Comparison of ENCODE assay signal across 8 cellular contexts in the genomic region with DNA sequence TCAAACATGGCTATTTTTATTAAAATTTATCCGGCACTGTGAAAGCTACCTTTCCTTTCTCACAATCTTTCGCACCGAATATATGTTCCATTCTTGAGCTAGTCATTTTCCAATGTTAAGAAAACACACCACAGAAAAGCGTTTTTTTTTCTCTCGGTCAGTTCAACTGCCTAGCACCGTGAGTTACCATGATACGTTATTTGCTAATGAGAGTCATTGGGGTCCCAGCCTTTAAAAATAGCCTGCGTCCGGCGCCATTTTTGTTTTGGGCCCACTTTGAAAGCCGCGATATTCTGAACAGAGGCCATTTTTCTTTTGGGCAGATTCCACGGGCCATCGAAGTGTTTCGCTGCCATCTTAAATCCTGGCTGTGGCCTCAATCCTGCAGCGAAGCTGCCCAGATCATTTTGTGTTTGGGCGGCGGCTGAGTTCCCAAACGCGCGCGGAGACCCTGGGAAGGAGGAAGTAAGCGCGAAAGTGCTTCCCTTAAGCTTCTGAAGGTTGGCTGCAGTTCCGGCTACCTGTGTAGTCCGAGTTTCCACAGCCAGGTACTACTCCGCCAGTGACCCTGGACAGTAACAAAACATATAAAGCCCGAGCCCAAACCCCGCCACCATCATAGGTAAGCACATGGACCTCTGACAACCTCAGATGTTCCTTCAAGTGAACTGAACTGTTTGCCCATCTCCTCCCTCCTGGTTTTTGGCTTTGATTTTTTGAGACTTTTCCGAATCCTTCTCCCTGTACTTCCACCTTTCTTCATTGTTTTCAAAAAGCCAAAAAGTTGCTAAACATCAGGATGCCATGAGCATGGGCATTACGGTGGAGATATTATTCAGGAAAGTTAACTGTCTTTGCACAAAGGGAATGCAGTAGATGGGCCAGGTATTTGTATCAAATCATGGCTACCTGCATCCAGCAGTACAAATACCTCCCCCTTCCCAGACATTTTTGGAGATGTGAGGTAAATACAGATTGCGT.
DNase-seq lines count a peak whose midpoint lies in the region; ATAC-seq and TF ChIP-seq lines count a peak whose summit lies in the region.

A gene (plus strand): TSS at position 474 of the 981 bp plus-strand sequence. CDS start 22,900 bp downstream, outside the sequence.

- H3K27ac ChIP-seq in OCI-LY3 (ENCODE audit: low read length) = peak within 1 kb of the TSS; percentile 87

- peak; percentile 53 for ATAC-seq in GM21528 (IDR thresholded peaks at IDR 0.05; ENCODE audit: low FRiP score, unreplicated experiment)

- H3K4me2 ChIP-seq in OCI-LY3 (ENCODE audit: low read length) = peak within 1 kb of the TSS; percentile 95

- H3K4me1 ChIP-seq in OCI-LY3 (ENCODE audit: low read length) = peaks cover 36% of the 10 kb centered on the region

- peak within 1 kb of the TSS; percentile 96 for H2AFZ ChIP-seq in OCI-LY3 (ENCODE audit: low read depth, low read length)

- H3K4me3 ChIP-seq in OCI-LY3 (ENCODE audit: low read length) = peak within 1 kb of the TSS; percentile 86

- no peak for TF ChIP-seq CTCF in OCI-LY3 (IDR thresholded peaks at IDR 0.05; ENCODE audit: low read depth, low read length)

- peak within 1 kb of the TSS; percentile 84 for H3K9ac ChIP-seq in OCI-LY3 (ENCODE audit: low read length)

- peaks cover 15% of the 10 kb centered on the region for H4K20me1 ChIP-seq in OCI-LY3 (ENCODE audit: insufficient read depth, low read length)

- DNase-seq in DMS 273 treated with DMSO at 0.1 percent for 48 hours (lab: John Stamatoyannopoulos, UW) (peak; percentile 95), HuH-7.5 (ENCODE audit: low spot score) (peak; percentile 63), activated T-cell treated with anti-CD3 and anti-CD28 coated beads for 24 hours (ENCODE audit: low read depth) (peak; percentile 80), epidermal melanocyte (ENCODE audit: insufficient read length, low spot score) (peak; percentile 63), midbrain (lab: John Stamatoyannopoulos, UW) (peak; percentile 97)
- peak; percentile 57 to 66 for DNase-seq in stimulated activated CD8-positive, alpha-beta memory T cell treated with anti-CD3 and anti-CD28 coated beads, Interleukin-2, amount 100 ng/mL, for 1 hour (ENCODE audit: low read depth in 2 of 2)

- H3K79me2 ChIP-seq in OCI-LY3 (ENCODE audit: low read length) = peaks cover 42% of the 10 kb centered on the region

- H3K36me3 ChIP-seq in OCI-LY3 (replicated peaks; ENCODE audit: low read depth, low read length) = peaks cover under 1% of the 10 kb centered on the region

- H3K9me3 ChIP-seq in OCI-LY3 (ENCODE audit: insufficient read depth, low read length) = no peaks in the 10 kb centered on the region

- no peaks in the 10 kb centered on the region for H3K27me3 ChIP-seq in OCI-LY3 (ENCODE audit: low read depth, low read length)

Comparison
In these comparisons a context has a peak if more than half of its experiments do, and no peak if none do; other contexts are left out.
1. Peak in every context shown above with its lines: DNase-seq, ATAC-seq, H3K4me3 ChIP-seq and H3K27ac ChIP-seq.